In genomic region chr5:91635950-91636349, GRCh38 we compare ENCODE assay signal across 17 cellular contexts.
DNase-seq lines count a peak whose midpoint lies in the region; ATAC-seq, FAIRE-seq and TF ChIP-seq lines count a peak whose summit lies in the region.
"Had no signal": no experiment of that assay in that cellular context is flagged by ENCODE, and none has a peak within 500 bp of the region (broad histone marks: within the 10 kb centered on the region; RNA-seq: fewer than 3 reads in every experiment).

No MANE protein-coding gene starts in this region.

- no peaks in the 10 kb centered on the region for H3K4me1 ChIP-seq in pancreas
- H3K4me1 ChIP-seq: BLaER1 had no signal

- TF ChIP-seq CTCF in pancreas (IDR thresholded peaks at IDR 0.05) (no peak), Calu3 (IDR thresholded peaks at IDR 0.05; ENCODE audit: unreplicated experiment) (no peak), GM13977 (IDR thresholded peaks at IDR 0.05; ENCODE audit: extremely low read depth, insufficient read depth, missing control alignments) (no peak)

- no TSS peak for BruUV-seq in Calu3 (replicated peaks; lab: Mats Ljungman, UMichigan)

- peaks cover 0 to 3% (median 0%) of the 10 kb centered on the region in 4 donors for H3K27me3 ChIP-seq in pancreas
- H3K27me3 ChIP-seq: BLaER1 had no signal

- no peaks in the 10 kb centered on the region for H3K27me3 Mint-ChIP-seq in Calu3 (ENCODE audit: unreplicated experiment)
- H3K27me3 Mint-ChIP-seq: B cell; CD4-positive, alpha-beta T cell; CD8-positive, alpha-beta memory T cell had no signal

- intact Hi-C loops in pancreas (cut with DNase I) = no loop called here
- intact Hi-C loops in Calu3 (cut with micrococcal nuclease; ENCODE audit: unreplicated experiment) = loop anchor here (5.0 kb wide), 1 partner anchor 134 kb away; no protein-coding TSS in a partner anchor

- no peak overlapping the region for H3K27ac ChIP-seq in pancreas
- H3K27ac ChIP-seq: BLaER1 had no signal

- H3K9me3 Mint-ChIP-seq in Calu3 (ENCODE audit: low read depth, unreplicated experiment) = no peaks in the 10 kb centered on the region
- H3K9me3 Mint-ChIP-seq: CD14-positive monocyte; CD4-positive, alpha-beta T cell; CD8-positive, alpha-beta memory T cell had no signal

- H3K9me3 ChIP-seq in pancreas = no peaks in the 10 kb centered on the region
- H3K9me3 ChIP-seq: BLaER1, HAP-1 had no signal

- H3K4me3 Mint-ChIP-seq in Calu3 (ENCODE audit: low read depth, unreplicated experiment) = no peak overlapping the region
- H3K4me3 Mint-ChIP-seq: B cell; CD14-positive monocyte; CD4-positive, alpha-beta T cell; CD8-positive, alpha-beta memory T cell had no signal

- H3K27ac Mint-ChIP-seq in Calu3 (ENCODE audit: unreplicated experiment) = no peak overlapping the region
- H3K27ac Mint-ChIP-seq: B cell; CD14-positive monocyte; CD4-positive, alpha-beta T cell; CD8-positive, alpha-beta memory T cell had no signal

- FAIRE-seq in G401.6 (lab: Jason Lieb, UNC) (peak; percentile 78), TTC549 (lab: Jason Lieb, UNC) (peak; percentile 52), pancreas (lab: Jason Lieb, UNC) (peak; percentile 76)
- FAIRE-seq: GM12892, GM19239, H54 had no signal

- H3K36me3 ChIP-seq in pancreas = no peaks in the 10 kb centered on the region
- H3K36me3 ChIP-seq: BLaER1, HAP-1 had no signal

- H3K4me1 Mint-ChIP-seq in Calu3 (ENCODE audit: low read depth, unreplicated experiment) = no peaks in the 10 kb centered on the region
- H3K4me1 Mint-ChIP-seq: B cell; CD14-positive monocyte; CD8-positive, alpha-beta memory T cell had no signal

- CTCF ChIA-PET in Calu3 (lab: Charles Lee) = no interaction called here

- H3K36me3 Mint-ChIP-seq in Calu3 (ENCODE audit: insufficient read depth, unreplicated experiment) = no peaks in the 10 kb centered on the region
- H3K36me3 Mint-ChIP-seq: CD14-positive monocyte; CD8-positive, alpha-beta memory T cell had no signal

- no peak overlapping the region for H3K4me3 ChIP-seq in pancreas
- H3K4me3 ChIP-seq: BLaER1, HAP-1 had no signal

- no peak for ATAC-seq in pancreas
- no peak for ATAC-seq in left lobe of liver

- in situ Hi-C loops in GM13977 (cut with MboI; ENCODE audit: low pct_unique_long_range_greater_than_20kb, low sequenced_read_pairs, unreplicated experiment) = no loop called here

- DNase-seq in pancreas (no peak), left lobe of liver (ENCODE audit: low spot score) (no peak), Calu3 (no peak), GM13977 (ENCODE audit: low spot score) (no peak)
- DNase-seq: CD4-positive, alpha-beta T cell; CD8-positive, alpha-beta memory T cell; DMS79 treated with DMSO at 0.1 percent for 48 hours; GOT3 had no signal
